Comparison of ENCODE assay signal across 22 cellular contexts in the genomic region with DNA sequence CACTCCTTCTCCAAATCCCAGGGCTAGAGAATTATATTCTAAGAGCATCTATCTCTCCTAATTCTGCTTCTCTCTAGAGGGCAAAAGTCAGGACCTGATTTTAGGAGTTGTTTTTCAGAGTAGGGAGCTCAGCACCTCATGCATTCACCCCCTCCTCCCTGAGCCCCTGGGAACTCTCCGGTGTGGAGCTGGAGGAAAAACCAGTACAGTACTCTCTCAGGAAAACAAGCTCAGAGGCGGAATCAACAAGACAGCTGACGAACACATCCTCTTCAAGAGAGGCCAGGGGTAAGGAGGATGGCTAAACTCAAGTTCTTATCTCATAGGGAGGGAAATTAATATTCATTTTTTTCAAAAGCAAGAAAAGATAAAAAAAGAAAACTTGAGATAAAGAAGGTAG.
"Had no signal": no experiment of that assay in that cellular context is flagged by ENCODE, and none has a peak within 500 bp of the region (broad histone marks: within the 10 kb centered on the region; RNA-seq: fewer than 3 reads in every experiment).

No MANE protein-coding gene starts in this region.

- H3K36me3 ChIP-seq: lower lobe of right lung, pancreas, suprapubic skin, transverse colon had no signal

- H3K4me3 Mint-ChIP-seq: effector memory CD8-positive, alpha-beta T cell; naive thymus-derived CD8-positive, alpha-beta T cell; nephron progenitor cell; stimulated activated naive CD8-positive, alpha-beta T cell treated with anti-CD3 and anti-CD28 coated beads, Interleukin-15, amount 100 ng/mL, for 72 hours had no signal

- DNase-seq: dermis blood vessel endothelial cell; effector memory CD8-positive, alpha-beta T cell; erythroblast; hypothalamus; left ventricle myocardium superior; lower lobe of right lung; naive thymus-derived CD8-positive, alpha-beta T cell; nephron progenitor cell; occipital lobe; pancreas; stimulated activated CD4-positive, alpha-beta T cell treated with anti-CD3 and anti-CD28 coated beads, Interleukin-12 subunit alpha, Interleukin-12 subunit beta, amount 100 ng/mL, for 4 hours; stimulated activated CD4-positive, alpha-beta T cell treated with anti-CD3 and anti-CD28 coated beads, Interleukin-1b, Interleukin-23, amount 100 ng/mL, for 48 hours; stimulated activated CD4-positive, alpha-beta T cell treated with anti-CD3 and anti-CD28 coated beads, Interleukin-4, amount 100 ng/mL, for 1 hour; stimulated activated naive CD4-positive, alpha-beta T cell; stimulated activated naive CD8-positive, alpha-beta T cell treated with anti-CD3 and anti-CD28 coated beads, Interleukin-15, amount 100 ng/mL, for 72 hours; transverse colon had no signal

- H3K4me2 ChIP-seq: smooth muscle cell had no signal

- H3K27me3 ChIP-seq: pancreas, suprapubic skin, transverse colon had no signal

- H3K4me1 Mint-ChIP-seq: naive thymus-derived CD8-positive, alpha-beta T cell; stimulated activated naive CD8-positive, alpha-beta T cell treated with anti-CD3 and anti-CD28 coated beads, Interleukin-15, amount 100 ng/mL, for 72 hours had no signal

- H3K9me3 ChIP-seq: pancreas, suprapubic skin, transverse colon had no signal

- H3K4me3 ChIP-seq: coronary artery, lower lobe of right lung, pancreas, smooth muscle cell, suprapubic skin, transverse colon had no signal

- FAIRE-seq: endometrium, frontal cortex, keratinocyte, pancreas had no signal

- H3K27ac ChIP-seq: coronary artery, lower lobe of right lung, pancreas, suprapubic skin, transverse colon had no signal

- H3K27ac Mint-ChIP-seq: effector memory CD8-positive, alpha-beta T cell; nephron progenitor cell; stimulated activated naive CD8-positive, alpha-beta T cell treated with anti-CD3 and anti-CD28 coated beads, Interleukin-15, amount 100 ng/mL, for 72 hours had no signal

- H3K4me1 ChIP-seq: lower lobe of right lung, pancreas, suprapubic skin, transverse colon had no signal

- H3K9me3 Mint-ChIP-seq: effector memory CD8-positive, alpha-beta T cell; stimulated activated naive CD8-positive, alpha-beta T cell treated with anti-CD3 and anti-CD28 coated beads, Interleukin-15, amount 100 ng/mL, for 72 hours had no signal
